Comparison of ENCODE assay signal across 1 cellular context in genomic region chr16:24685539-24686432, GRCh38.
A peak's percentile ranks its signal among the peaks of the same experiment; 100 is the strongest.
TF ChIP-seq lines count a peak whose summit lies in the region.

No MANE protein-coding gene starts in this region.

TF ChIP-seq in HepG2, 621 proteins besides CTCF, POLR2A, EP300 and RAD21 (continued from another document and continues in another):
- TF ChIP-seq MLX (CRISPR knock-in tag; IDR thresholded peaks at IDR 0.05) (no peak), MEF2D (CRISPR knock-in tag; IDR thresholded peaks at IDR 0.05) (no peak; the same call in 1 of the 2 replicates), TEAD2 (CRISPR knock-in tag; IDR thresholded peaks at IDR 0.05) (no peak), ZNF850 (CRISPR knock-in tag; conservative IDR thresholded peaks at IDR 0.05) (no peak; the same call in 1 of the 2 replicates), FOXA1 (IDR thresholded peaks at IDR 0.05) (no peak), FOXA1 (CRISPR knock-in tag; IDR thresholded peaks at IDR 0.05) (peak; percentile 71), ZNF724P (CRISPR knock-in tag; IDR thresholded peaks at IDR 0.05; ENCODE audit: borderline replicate concordance) (no peak), MAF1 (CRISPR knock-in tag; IDR thresholded peaks at IDR 0.05; ENCODE audit: borderline replicate concordance) (no peak), ARNT (IDR thresholded peaks at IDR 0.05) (no peak), ZNF644 (CRISPR knock-in tag; IDR thresholded peaks at IDR 0.05; ENCODE audit: low read depth) (no peak), TCF12 (IDR thresholded peaks at IDR 0.05) (no peak), TCF12 (CRISPR knock-in tag; IDR thresholded peaks at IDR 0.05) (no peak), SALL1 (CRISPR knock-in tag; IDR thresholded peaks at IDR 0.05) (peak; percentile 54), YEATS2 (CRISPR knock-in tag; IDR thresholded peaks at IDR 0.05; ENCODE audit: borderline replicate concordance) (peak; percentile 14; the same call in 1 of the 2 replicates), TP53 (CRISPR knock-in tag; conservative IDR thresholded peaks at IDR 0.05) (no peak), TFDP2 (CRISPR knock-in tag; IDR thresholded peaks at IDR 0.05) (no peak), IRF1 (CRISPR knock-in tag; IDR thresholded peaks at IDR 0.05; ENCODE audit: low read depth) (no peak), HNF4G (IDR thresholded peaks at IDR 0.05; ENCODE audit: borderline replicate concordance, low read depth, low read length) (no peak), HNF4G (CRISPR knock-in tag; IDR thresholded peaks at IDR 0.05; ENCODE audit: borderline replicate concordance, low read depth) (no peak), GPN1 (CRISPR knock-in tag; IDR thresholded peaks at IDR 0.05; ENCODE audit: borderline replicate concordance) (no peak), ZNF431 (CRISPR knock-in tag; IDR thresholded peaks at IDR 0.05; ENCODE audit: borderline replicate concordance, low read depth) (no peak), HMG20B (CRISPR knock-in tag; conservative IDR thresholded peaks at IDR 0.05) (no peak), NKX3-1 (CRISPR knock-in tag; IDR thresholded peaks at IDR 0.05) (no peak), PPARG (CRISPR knock-in tag; conservative IDR thresholded peaks at IDR 0.05) (no peak), FOXP4 (CRISPR knock-in tag; IDR thresholded peaks at IDR 0.05) (peak; percentile 65; the same call in 1 of the 2 replicates), ZNF136 (CRISPR knock-in tag; IDR thresholded peaks at IDR 0.05; ENCODE audit: low read depth) (0 out of 2 replicates have a peak, but pooled peaks have one; percentile 8), ZC3H4 (CRISPR knock-in tag; IDR thresholded peaks at IDR 0.05; ENCODE audit: borderline replicate concordance) (no peak), NFRKB (IDR thresholded peaks at IDR 0.05) (no peak), U2AF2 (IDR thresholded peaks at IDR 0.05; ENCODE audit: low read depth, low read length) (no peak), SPEN (CRISPR knock-in tag; IDR thresholded peaks at IDR 0.05; ENCODE audit: low read depth) (peak; percentile 43; the same call in 1 of the 2 replicates), YEATS4 (CRISPR knock-in tag; IDR thresholded peaks at IDR 0.05; ENCODE audit: borderline replicate concordance) (no peak)
- TF ChIP-seq, protein P1, sequence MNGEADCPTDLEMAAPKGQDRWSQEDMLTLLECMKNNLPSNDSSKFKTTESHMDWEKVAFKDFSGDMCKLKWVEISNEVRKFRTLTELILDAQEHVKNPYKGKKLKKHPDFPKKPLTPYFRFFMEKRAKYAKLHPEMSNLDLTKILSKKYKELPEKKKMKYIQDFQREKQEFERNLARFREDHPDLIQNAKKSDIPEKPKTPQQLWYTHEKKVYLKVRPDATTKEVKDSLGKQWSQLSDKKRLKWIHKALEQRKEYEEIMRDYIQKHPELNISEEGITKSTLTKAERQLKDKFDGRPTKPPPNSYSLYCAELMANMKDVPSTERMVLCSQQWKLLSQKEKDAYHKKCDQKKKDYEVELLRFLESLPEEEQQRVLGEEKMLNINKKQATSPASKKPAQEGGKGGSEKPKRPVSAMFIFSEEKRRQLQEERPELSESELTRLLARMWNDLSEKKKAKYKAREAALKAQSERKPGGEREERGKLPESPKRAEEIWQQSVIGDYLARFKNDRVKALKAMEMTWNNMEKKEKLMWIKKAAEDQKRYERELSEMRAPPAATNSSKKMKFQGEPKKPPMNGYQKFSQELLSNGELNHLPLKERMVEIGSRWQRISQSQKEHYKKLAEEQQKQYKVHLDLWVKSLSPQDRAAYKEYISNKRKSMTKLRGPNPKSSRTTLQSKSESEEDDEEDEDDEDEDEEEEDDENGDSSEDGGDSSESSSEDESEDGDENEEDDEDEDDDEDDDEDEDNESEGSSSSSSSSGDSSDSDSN (CRISPR knock-in tag; IDR thresholded peaks at IDR 0.05): peak; percentile 58; the same call in 1 of the 2 replicates
- TF ChIP-seq, protein P2, sequence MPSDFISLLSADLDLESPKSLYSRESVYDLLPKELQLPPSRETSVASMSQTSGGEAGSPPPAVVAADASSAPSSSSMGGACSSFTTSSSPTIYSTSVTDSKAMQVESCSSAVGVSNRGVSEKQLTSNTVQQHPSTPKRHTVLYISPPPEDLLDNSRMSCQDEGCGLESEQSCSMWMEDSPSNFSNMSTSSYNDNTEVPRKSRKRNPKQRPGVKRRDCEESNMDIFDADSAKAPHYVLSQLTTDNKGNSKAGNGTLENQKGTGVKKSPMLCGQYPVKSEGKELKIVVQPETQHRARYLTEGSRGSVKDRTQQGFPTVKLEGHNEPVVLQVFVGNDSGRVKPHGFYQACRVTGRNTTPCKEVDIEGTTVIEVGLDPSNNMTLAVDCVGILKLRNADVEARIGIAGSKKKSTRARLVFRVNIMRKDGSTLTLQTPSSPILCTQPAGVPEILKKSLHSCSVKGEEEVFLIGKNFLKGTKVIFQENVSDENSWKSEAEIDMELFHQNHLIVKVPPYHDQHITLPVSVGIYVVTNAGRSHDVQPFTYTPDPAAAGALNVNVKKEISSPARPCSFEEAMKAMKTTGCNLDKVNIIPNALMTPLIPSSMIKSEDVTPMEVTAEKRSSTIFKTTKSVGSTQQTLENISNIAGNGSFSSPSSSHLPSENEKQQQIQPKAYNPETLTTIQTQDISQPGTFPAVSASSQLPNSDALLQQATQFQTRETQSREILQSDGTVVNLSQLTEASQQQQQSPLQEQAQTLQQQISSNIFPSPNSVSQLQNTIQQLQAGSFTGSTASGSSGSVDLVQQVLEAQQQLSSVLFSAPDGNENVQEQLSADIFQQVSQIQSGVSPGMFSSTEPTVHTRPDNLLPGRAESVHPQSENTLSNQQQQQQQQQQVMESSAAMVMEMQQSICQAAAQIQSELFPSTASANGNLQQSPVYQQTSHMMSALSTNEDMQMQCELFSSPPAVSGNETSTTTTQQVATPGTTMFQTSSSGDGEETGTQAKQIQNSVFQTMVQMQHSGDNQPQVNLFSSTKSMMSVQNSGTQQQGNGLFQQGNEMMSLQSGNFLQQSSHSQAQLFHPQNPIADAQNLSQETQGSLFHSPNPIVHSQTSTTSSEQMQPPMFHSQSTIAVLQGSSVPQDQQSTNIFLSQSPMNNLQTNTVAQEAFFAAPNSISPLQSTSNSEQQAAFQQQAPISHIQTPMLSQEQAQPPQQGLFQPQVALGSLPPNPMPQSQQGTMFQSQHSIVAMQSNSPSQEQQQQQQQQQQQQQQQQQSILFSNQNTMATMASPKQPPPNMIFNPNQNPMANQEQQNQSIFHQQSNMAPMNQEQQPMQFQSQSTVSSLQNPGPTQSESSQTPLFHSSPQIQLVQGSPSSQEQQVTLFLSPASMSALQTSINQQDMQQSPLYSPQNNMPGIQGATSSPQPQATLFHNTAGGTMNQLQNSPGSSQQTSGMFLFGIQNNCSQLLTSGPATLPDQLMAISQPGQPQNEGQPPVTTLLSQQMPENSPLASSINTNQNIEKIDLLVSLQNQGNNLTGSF (CRISPR knock-in tag; IDR thresholded peaks at IDR 0.05): no peak
- TF ChIP-seq, protein P3, sequence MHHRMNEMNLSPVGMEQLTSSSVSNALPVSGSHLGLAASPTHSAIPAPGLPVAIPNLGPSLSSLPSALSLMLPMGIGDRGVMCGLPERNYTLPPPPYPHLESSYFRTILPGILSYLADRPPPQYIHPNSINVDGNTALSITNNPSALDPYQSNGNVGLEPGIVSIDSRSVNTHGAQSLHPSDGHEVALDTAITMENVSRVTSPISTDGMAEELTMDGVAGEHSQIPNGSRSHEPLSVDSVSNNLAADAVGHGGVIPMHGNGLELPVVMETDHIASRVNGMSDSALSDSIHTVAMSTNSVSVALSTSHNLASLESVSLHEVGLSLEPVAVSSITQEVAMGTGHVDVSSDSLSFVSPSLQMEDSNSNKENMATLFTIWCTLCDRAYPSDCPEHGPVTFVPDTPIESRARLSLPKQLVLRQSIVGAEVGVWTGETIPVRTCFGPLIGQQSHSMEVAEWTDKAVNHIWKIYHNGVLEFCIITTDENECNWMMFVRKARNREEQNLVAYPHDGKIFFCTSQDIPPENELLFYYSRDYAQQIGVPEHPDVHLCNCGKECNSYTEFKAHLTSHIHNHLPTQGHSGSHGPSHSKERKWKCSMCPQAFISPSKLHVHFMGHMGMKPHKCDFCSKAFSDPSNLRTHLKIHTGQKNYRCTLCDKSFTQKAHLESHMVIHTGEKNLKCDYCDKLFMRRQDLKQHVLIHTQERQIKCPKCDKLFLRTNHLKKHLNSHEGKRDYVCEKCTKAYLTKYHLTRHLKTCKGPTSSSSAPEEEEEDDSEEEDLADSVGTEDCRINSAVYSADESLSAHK (CRISPR knock-in tag; IDR thresholded peaks at IDR 0.05; ENCODE audit: borderline replicate concordance): no peak
- TF ChIP-seq, protein P4, sequence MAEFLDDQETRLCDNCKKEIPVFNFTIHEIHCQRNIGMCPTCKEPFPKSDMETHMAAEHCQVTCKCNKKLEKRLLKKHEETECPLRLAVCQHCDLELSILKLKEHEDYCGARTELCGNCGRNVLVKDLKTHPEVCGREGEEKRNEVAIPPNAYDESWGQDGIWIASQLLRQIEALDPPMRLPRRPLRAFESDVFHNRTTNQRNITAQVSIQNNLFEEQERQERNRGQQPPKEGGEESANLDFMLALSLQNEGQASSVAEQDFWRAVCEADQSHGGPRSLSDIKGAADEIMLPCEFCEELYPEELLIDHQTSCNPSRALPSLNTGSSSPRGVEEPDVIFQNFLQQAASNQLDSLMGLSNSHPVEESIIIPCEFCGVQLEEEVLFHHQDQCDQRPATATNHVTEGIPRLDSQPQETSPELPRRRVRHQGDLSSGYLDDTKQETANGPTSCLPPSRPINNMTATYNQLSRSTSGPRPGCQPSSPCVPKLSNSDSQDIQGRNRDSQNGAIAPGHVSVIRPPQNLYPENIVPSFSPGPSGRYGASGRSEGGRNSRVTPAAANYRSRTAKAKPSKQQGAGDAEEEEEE (CRISPR knock-in tag; IDR thresholded peaks at IDR 0.05; ENCODE audit: borderline replicate concordance): no peak
- TF ChIP-seq, protein P5, sequence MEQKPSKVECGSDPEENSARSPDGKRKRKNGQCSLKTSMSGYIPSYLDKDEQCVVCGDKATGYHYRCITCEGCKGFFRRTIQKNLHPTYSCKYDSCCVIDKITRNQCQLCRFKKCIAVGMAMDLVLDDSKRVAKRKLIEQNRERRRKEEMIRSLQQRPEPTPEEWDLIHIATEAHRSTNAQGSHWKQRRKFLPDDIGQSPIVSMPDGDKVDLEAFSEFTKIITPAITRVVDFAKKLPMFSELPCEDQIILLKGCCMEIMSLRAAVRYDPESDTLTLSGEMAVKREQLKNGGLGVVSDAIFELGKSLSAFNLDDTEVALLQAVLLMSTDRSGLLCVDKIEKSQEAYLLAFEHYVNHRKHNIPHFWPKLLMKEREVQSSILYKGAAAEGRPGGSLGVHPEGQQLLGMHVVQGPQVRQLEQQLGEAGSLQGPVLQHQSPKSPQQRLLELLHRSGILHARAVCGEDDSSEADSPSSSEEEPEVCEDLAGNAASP (CRISPR knock-in tag; IDR thresholded peaks at IDR 0.05; ENCODE audit: borderline replicate concordance): peak; percentile 42; the same call in 1 of the 2 replicates
- TF ChIP-seq, protein P6, sequence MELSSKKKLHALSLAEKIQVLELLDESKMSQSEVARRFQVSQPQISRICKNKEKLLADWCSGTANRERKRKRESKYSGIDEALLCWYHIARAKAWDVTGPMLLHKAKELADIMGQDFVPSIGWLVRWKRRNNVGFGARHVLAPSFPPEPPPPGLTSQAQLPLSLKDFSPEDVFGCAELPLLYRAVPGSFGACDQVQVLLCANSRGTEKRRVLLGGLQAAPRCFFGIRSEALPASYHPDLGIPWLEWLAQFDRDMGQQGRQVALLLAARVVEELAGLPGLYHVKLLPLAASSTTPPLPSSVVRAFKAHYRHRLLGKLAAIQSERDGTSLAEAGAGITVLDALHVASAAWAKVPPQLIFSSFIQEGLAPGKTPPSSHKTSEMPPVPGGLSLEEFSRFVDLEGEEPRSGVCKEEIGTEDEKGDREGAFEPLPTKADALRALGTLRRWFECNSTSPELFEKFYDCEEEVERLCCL (CRISPR knock-in tag; IDR thresholded peaks at IDR 0.05; ENCODE audit: borderline replicate concordance): no peak; the same call in 1 of the 2 replicates
- TF ChIP-seq, protein P7, sequence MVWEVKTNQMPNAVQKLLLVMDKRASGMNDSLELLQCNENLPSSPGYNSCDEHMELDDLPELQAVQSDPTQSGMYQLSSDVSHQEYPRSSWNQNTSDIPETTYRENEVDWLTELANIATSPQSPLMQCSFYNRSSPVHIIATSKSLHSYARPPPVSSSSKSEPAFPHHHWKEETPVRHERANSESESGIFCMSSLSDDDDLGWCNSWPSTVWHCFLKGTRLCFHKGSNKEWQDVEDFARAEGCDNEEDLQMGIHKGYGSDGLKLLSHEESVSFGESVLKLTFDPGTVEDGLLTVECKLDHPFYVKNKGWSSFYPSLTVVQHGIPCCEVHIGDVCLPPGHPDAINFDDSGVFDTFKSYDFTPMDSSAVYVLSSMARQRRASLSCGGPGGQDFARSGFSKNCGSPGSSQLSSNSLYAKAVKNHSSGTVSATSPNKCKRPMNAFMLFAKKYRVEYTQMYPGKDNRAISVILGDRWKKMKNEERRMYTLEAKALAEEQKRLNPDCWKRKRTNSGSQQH (CRISPR knock-in tag; IDR thresholded peaks at IDR 0.05; ENCODE audit: low read depth): no peak
